ENCODE assay signal across 14 cellular contexts in the genomic region with DNA sequence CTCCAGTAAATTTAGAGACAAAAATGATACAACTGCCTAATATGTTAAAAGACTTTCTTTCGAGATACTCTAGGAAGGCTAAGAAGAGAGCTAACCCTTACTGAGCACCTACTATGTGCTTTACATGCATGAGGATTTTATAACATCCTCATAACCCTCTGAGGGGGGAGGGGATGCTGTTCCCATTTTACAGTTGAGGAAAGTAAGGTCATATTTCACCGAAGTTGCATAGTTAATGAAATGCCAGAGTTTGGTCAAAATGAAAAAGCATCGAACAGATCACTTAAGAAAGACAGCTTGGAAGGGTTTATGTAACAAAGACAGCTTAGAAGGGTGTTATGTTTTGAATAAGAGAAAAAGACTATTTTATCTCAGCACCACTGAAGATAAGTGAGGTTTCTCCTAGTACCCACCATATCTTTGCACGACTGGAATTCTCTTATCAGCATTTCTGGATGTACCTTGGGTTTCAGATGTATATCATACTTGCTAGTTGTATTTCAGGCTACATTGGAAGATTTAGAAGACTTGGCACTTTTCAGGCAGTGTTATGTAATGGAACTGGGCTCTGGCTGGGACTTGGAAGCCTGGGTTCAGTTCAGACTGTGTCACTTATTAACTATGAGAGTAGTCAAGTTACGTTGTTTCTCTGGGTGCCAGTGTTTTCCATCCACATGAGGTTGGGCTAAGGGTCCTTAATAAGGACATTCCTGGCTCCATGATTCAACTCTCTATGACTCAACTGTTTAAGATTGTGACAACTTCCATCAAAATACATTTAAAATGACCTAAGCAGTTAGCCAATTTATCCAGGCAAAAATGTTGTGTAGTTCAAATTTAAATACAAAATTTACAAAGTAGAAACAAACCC. TPM values are rescaled to one million over a fixed set of nuclear protein-coding genes. Genes with fewer than 3 reads are reported as not detected.
DNase-seq lines count a peak whose midpoint lies in the region; ATAC-seq, FAIRE-seq and TF ChIP-seq lines count a peak whose summit lies in the region.
"Had no signal": no experiment of that assay in that cellular context is flagged by ENCODE, and none has a peak within 500 bp of the region (broad histone marks: within the 10 kb centered on the region; RNA-seq: fewer than 3 reads in every experiment).

No MANE protein-coding gene starts in this region.

- H3K27ac Mint-ChIP-seq in activated naive CD4-positive, alpha-beta T cell treated with anti-CD3 and anti-CD28 coated beads for 36 hours, result no peak overlapping the region
- H3K27ac Mint-ChIP-seq in activated T-helper 2 cell treated with anti-CD3 and anti-CD28 coated beads, Interferon-gamma antibody, Interleukin-2, Interleukin-4, amounts not matched to agents 10 μg/mL and 5 μg/mL and 100 μg/mL, durations not matched to agents 14 hours and 24 hours and 36 hours, result no peak overlapping the region
- H3K27ac Mint-ChIP-seq: dendritic cell treated with granulocyte-macrophage colony-stimulating factor and Interleukin-4, amounts not matched to agents 40 ng/mL and 50 ng/mL, for 4 days; stimulated activated effector memory CD8-positive, alpha-beta T cell treated with anti-CD3 and anti-CD28 coated beads, Interleukin-12 subunit alpha, Interleukin-12 subunit beta, amount 100 ng/mL, for 72 hours had no signal

- H3K36me3 Mint-ChIP-seq in activated naive CD4-positive, alpha-beta T cell treated with anti-CD3 and anti-CD28 coated beads for 36 hours (ENCODE audit: low read depth), result no peaks in the 10 kb centered on the region
- no peaks in the 10 kb centered on the region for H3K36me3 Mint-ChIP-seq in activated T-helper 2 cell treated with anti-CD3 and anti-CD28 coated beads, Interferon-gamma antibody, Interleukin-2, Interleukin-4, amounts not matched to agents 10 μg/mL and 5 μg/mL and 100 μg/mL, durations not matched to agents 14 hours and 24 hours and 36 hours (ENCODE audit: low read depth)
- H3K36me3 Mint-ChIP-seq: stimulated activated effector memory CD8-positive, alpha-beta T cell treated with anti-CD3 and anti-CD28 coated beads, Interleukin-12 subunit alpha, Interleukin-12 subunit beta, amount 100 ng/mL, for 72 hours had no signal

- H3K4me2 ChIP-seq in K562 (ENCODE audit: insufficient read depth, low read length), result no peak overlapping the region
- H3K4me2 ChIP-seq: BLaER1 had no signal

- H3K9ac ChIP-seq in K562 (ENCODE audit: insufficient read depth in 1 of 2, low read depth in 2 of 2, low read length in 2 of 2), result no peak overlapping the region
- H3K9ac ChIP-seq: BLaER1 had no signal

- H3K9me3 ChIP-seq in K562 (replicated peaks; ENCODE audit: control insufficient read depth, insufficient read depth, low read depth, low read length), result no peaks in the 10 kb centered on the region
- H3K9me3 ChIP-seq in gastrocnemius medialis, result no peaks in the 10 kb centered on the region
- H3K9me3 ChIP-seq: BLaER1, SJSA1 had no signal

- no peaks in the 10 kb centered on the region for H3K9me1 ChIP-seq in K562 (ENCODE audit: control insufficient read depth, insufficient read depth, low read length)

- no peak overlapping the region for H3K27ac ChIP-seq in K562 (ENCODE audit: extremely low read depth, low read depth, low read length)
- H3K27ac ChIP-seq in gastrocnemius medialis, result peak overlapping the region; percentile 97 to 100 (median 99)
- H3K27ac ChIP-seq: BLaER1, SJSA1 had no signal

- no peak for TF ChIP-seq RAD21 in K562 (CRISPR knock-in tag; conservative IDR thresholded peaks at IDR 0.05 in 1 of 2, IDR thresholded peaks at IDR 0.05 in 1 of 2)

- 34% methylated on average over 5 of the region's 5 CpGs for WGBS in K562 (ENCODE audit: insufficient coverage, low coverage, missing lambda C conversion rate)

- POLR2A ChIA-PET in K562 (lab: Yijun Ruan, JAX), result interaction anchor here (1.9 kb wide), 1 partner anchor 11 kb away, joined by 3 read pairs; no protein-coding TSS in a partner anchor

- peak; percentile 54 for FAIRE-seq in K562 (lab: Jason Lieb, UNC)

- no peak for TF ChIP-seq EP300 in K562 (IDR thresholded peaks at IDR 0.05; ENCODE audit: low read length)

- H3K9me3 Mint-ChIP-seq in activated naive CD4-positive, alpha-beta T cell treated with anti-CD3 and anti-CD28 coated beads for 36 hours, result no peaks in the 10 kb centered on the region
- H3K9me3 Mint-ChIP-seq in activated T-helper 2 cell treated with anti-CD3 and anti-CD28 coated beads, Interferon-gamma antibody, Interleukin-2, Interleukin-4, amounts not matched to agents 10 μg/mL and 5 μg/mL and 100 μg/mL, durations not matched to agents 14 hours and 24 hours and 36 hours, result no peaks in the 10 kb centered on the region
- H3K9me3 Mint-ChIP-seq: dendritic cell treated with granulocyte-macrophage colony-stimulating factor and Interleukin-4, amounts not matched to agents 40 ng/mL and 50 ng/mL, for 4 days; stimulated activated effector memory CD8-positive, alpha-beta T cell treated with anti-CD3 and anti-CD28 coated beads, Interleukin-12 subunit alpha, Interleukin-12 subunit beta, amount 100 ng/mL, for 72 hours had no signal

- CTCF ChIA-PET in K562 (lab: Yijun Ruan, JAX; ENCODE audit: low intra/inter-chr PET ratio), result no interaction called here
- CTCF ChIA-PET in activated naive CD4-positive, alpha-beta T cell treated with anti-CD3 and anti-CD28 coated beads for 36 hours (lab: Charles Lee), result no interaction called here

- H3K4me3 ChIP-seq in K562 (no peak overlapping the region), gastrocnemius medialis (no peak overlapping the region)
- H3K4me3 ChIP-seq: BLaER1, SJSA1 had no signal

- H3K27me3 ChIP-seq in K562 (ENCODE audit: control insufficient read depth in 2 of 2, insufficient read depth in 2 of 2, low read length in 2 of 2), result no peaks in the 10 kb centered on the region
- H3K27me3 ChIP-seq in gastrocnemius medialis, result no peaks in the 10 kb centered on the region
- H3K27me3 ChIP-seq: BLaER1, SJSA1 had no signal

- ATAC-seq in K562 (no peak), gastrocnemius medialis (peak; percentile 49 to 54), HG03196 (IDR thresholded peaks at IDR 0.05; ENCODE audit: unreplicated experiment) (no peak)
- ATAC-seq: activated CD4-positive, CD25-positive, alpha-beta regulatory T cell treated with anti-CD3 and anti-CD28 coated beads, Interleukin-2, amount 50 U/mL, for 24 hours; stimulated activated effector memory CD8-positive, alpha-beta T cell treated with anti-CD3 and anti-CD28 coated beads, Interleukin-12 subunit alpha, Interleukin-12 subunit beta, amount 100 ng/mL, for 72 hours had no signal

- in situ Hi-C loops in K562 (cut with MboI), result no loop called here
- in situ Hi-C loops in gastrocnemius medialis (cut with MboI; ENCODE audit: low sequenced_read_pairs in 4 of 4), result loop anchor here in 1 of 4 donors (25.0 kb wide), 1 partner anchor 1124 kb away; no protein-coding TSS in a partner anchor

- no peak overlapping the region for H3K4me3 Mint-ChIP-seq in activated naive CD4-positive, alpha-beta T cell treated with anti-CD3 and anti-CD28 coated beads for 36 hours
- H3K4me3 Mint-ChIP-seq in activated T-helper 2 cell treated with anti-CD3 and anti-CD28 coated beads, Interferon-gamma antibody, Interleukin-2, Interleukin-4, amounts not matched to agents 10 μg/mL and 5 μg/mL and 100 μg/mL, durations not matched to agents 14 hours and 24 hours and 36 hours (ENCODE audit: low read depth), result no peak overlapping the region
- H3K4me3 Mint-ChIP-seq: dendritic cell treated with granulocyte-macrophage colony-stimulating factor and Interleukin-4, amounts not matched to agents 40 ng/mL and 50 ng/mL, for 4 days; stimulated activated effector memory CD8-positive, alpha-beta T cell treated with anti-CD3 and anti-CD28 coated beads, Interleukin-12 subunit alpha, Interleukin-12 subunit beta, amount 100 ng/mL, for 72 hours had no signal

- H2AFZ ChIP-seq in K562 (ENCODE audit: low read depth, low read length), result no peak overlapping the region

- intact Hi-C loops in K562 (cut with micrococcal nuclease), result no loop called here
- intact Hi-C loops in gastrocnemius medialis (cut with DNase I; ENCODE audit: low total_unique reads), result no loop called here
- intact Hi-C loops in activated naive CD4-positive, alpha-beta T cell treated with anti-CD3 and anti-CD28 coated beads for 36 hours (cut with micrococcal nuclease), result no loop called here
- intact Hi-C loops in activated T-helper 2 cell treated with anti-CD3 and anti-CD28 coated beads, Interferon-gamma antibody, Interleukin-2, Interleukin-4, amounts not matched to agents 10 μg/mL and 5 μg/mL and 100 μg/mL, durations not matched to agents 14 hours and 24 hours and 36 hours (cut with micrococcal nuclease), result no loop called here

- no peaks in the 10 kb centered on the region for H4K20me1 ChIP-seq in K562 (replicated peaks; ENCODE audit: control insufficient read depth, insufficient read depth, low read length)
- H4K20me1 ChIP-seq: BLaER1 had no signal

- peaks cover 2% of the 10 kb centered on the region for H3K4me1 Mint-ChIP-seq in activated naive CD4-positive, alpha-beta T cell treated with anti-CD3 and anti-CD28 coated beads for 36 hours (ENCODE audit: low read depth)
- peaks cover 4% of the 10 kb centered on the region for H3K4me1 Mint-ChIP-seq in activated T-helper 2 cell treated with anti-CD3 and anti-CD28 coated beads, Interferon-gamma antibody, Interleukin-2, Interleukin-4, amounts not matched to agents 10 μg/mL and 5 μg/mL and 100 μg/mL, durations not matched to agents 14 hours and 24 hours and 36 hours (ENCODE audit: low read depth)

- no TSS peak for BruUV-seq in K562 (replicated peaks; lab: Mats Ljungman, UMichigan)

- H3K79me2 ChIP-seq in K562 (ENCODE audit: control insufficient read depth, insufficient read depth, low read length), result no peaks in the 10 kb centered on the region

- DNase-seq in EH (ENCODE audit: low read depth) (peak; percentile 85), K562 (ENCODE audit: extremely low read depth in 1 of 4, low spot score in 3 of 4) (no peak), hepatic stellate cell (ENCODE audit: low spot score) (peak; percentile 29), gastrocnemius medialis (no peak), NCI-H446 (lab: John Stamatoyannopoulos, UW) (no peak)
- no peak for DNase-seq in activated naive CD4-positive, alpha-beta T cell treated with anti-CD3 and anti-CD28 coated beads for 36 hours
- DNase-seq in activated T-helper 2 cell treated with anti-CD3 and anti-CD28 coated beads, Interferon-gamma antibody, Interleukin-2, Interleukin-4, amounts not matched to agents 10 μg/mL and 5 μg/mL and 100 μg/mL, durations not matched to agents 14 hours and 24 hours and 36 hours (ENCODE audit: low spot score), result no peak
- DNase-seq: NCI-H69 had no signal

- TF ChIP-seq POLR2A in K562 (conservative IDR thresholded peaks at IDR 0.05), result no peak
- TF ChIP-seq POLR2A in gastrocnemius medialis (IDR thresholded peaks at IDR 0.05), result no peak

- peaks cover 32% of the 10 kb centered on the region for H3K27me3 Mint-ChIP-seq in activated naive CD4-positive, alpha-beta T cell treated with anti-CD3 and anti-CD28 coated beads for 36 hours (ENCODE audit: low read depth)
- peaks cover 52% of the 10 kb centered on the region for H3K27me3 Mint-ChIP-seq in activated T-helper 2 cell treated with anti-CD3 and anti-CD28 coated beads, Interferon-gamma antibody, Interleukin-2, Interleukin-4, amounts not matched to agents 10 μg/mL and 5 μg/mL and 100 μg/mL, durations not matched to agents 14 hours and 24 hours and 36 hours (ENCODE audit: low read depth)
- H3K27me3 Mint-ChIP-seq: dendritic cell treated with granulocyte-macrophage colony-stimulating factor and Interleukin-4, amounts not matched to agents 40 ng/mL and 50 ng/mL, for 4 days had no signal

- no peak for TF ChIP-seq CTCF in K562 (IDR thresholded peaks at IDR 0.05 in 2 of 3, conservative IDR thresholded peaks at IDR 0.05 in 1 of 3; ENCODE audit: insufficient read depth in 2 of 3, low read depth in 1 of 3, low read length in 3 of 3)
- no peak for TF ChIP-seq CTCF in gastrocnemius medialis (IDR thresholded peaks at IDR 0.05 in 4 of 5, conservative IDR thresholded peaks at IDR 0.05 in 1 of 5)

- H3K36me3 ChIP-seq in K562 (ENCODE audit: control insufficient read depth, insufficient read depth, low read length) (no peaks in the 10 kb centered on the region), gastrocnemius medialis (no peaks in the 10 kb centered on the region)

- peaks cover 4 to 21% of the 10 kb centered on the region in 2 experiments; a peak in 4 of 5 replicates for H3K4me1 ChIP-seq in K562 (replicated peaks in 1 of 2; ENCODE audit: control insufficient read depth in 2 of 2, insufficient read depth in 2 of 2, low read length in 2 of 2)
- H3K4me1 ChIP-seq in gastrocnemius medialis, result peaks cover 61 to 77% of the 10 kb centered on the region in 2 donors

RNA-seq across cellular contexts. Expression of gene RHOBTB1, which starts 6.0 kb away (rescaled TPM):
- total RNA-seq in K562 (2011; cell fraction: chromatin; rRNA removed; ENCODE audit: low replicate concordance), result 11.2 and 15.6 TPM in 2 replicates
- 5.0 and 5.5 TPM in 2 replicates for total RNA-seq in K562 (2011; cell fraction: nucleolus; rRNA removed)
- 4.9 and 5.2 TPM in 2 replicates for total RNA-seq in K562 (2011; cell fraction: nucleoplasm; rRNA removed)
- total RNA-seq in K562 (2014; rRNA removed), result 6.6 and 10.4 TPM in 2 replicates
- total RNA-seq in K562 (2014; rRNA removed; fragmentation: Illumina TruSeq; extraction: Trizol), result 10.6 and 11.6 TPM in 2 replicates
- total RNA-seq in K562 (2015; rRNA removed; fragmentation: Illumina TruSeq; extraction: Trizol), result 8.8 and 9.2 TPM in 2 replicates
- 8.2 and 8.5 TPM in 2 replicates for total RNA-seq in K562 (2021)
- 6.8 and 11.7 TPM in 2 replicates for polyA plus RNA-seq in K562 (2011; rRNA removed)
- 3.3 and 3.5 TPM in 2 replicates for polyA plus RNA-seq in K562 (2011; cell fraction: cytosol; rRNA removed)
- polyA plus RNA-seq in K562 (2011; cell fraction: nucleus; rRNA removed), result 35.6 and 37.0 TPM in 2 replicates
- 5.4 and 9.0 TPM in 2 replicates for polyA plus RNA-seq in K562 (2012)
- polyA plus RNA-seq in K562 (2014; fragmentation: Illumina TruSeq; extraction: Trizol), result 7.3 and 9.3 TPM in 2 replicates
- polyA plus RNA-seq in K562 (2014; fragmentation: Nextera tagmentation; extraction: Ambion mirVana), result 1 to 10 TPM; 1.7 to 3.8 TPM
- 9.7 and 11.5 TPM in 2 replicates for polyA plus RNA-seq in K562 (2014; rRNA removed)
- 4.7 and 8.1 TPM in 2 replicates for polyA minus RNA-seq in K562 (2011; rRNA and poly(A)+ RNA removed)
- 3.7 and 6.9 TPM in 2 replicates for polyA minus RNA-seq in K562 (2011; cell fraction: cytosol; rRNA and poly(A)+ RNA removed)
- 9.7 TPM in 2 replicates for polyA minus RNA-seq in K562 (2011; cell fraction: nucleus; rRNA and poly(A)+ RNA removed)
- 10 to 100 TPM; 22.2 to 47.7 (median 33.5) TPM for total RNA-seq in gastrocnemius medialis
- not detected for total RNA-seq in activated naive CD4-positive, alpha-beta T cell treated with anti-CD3 and anti-CD28 coated beads for 36 hours
- total RNA-seq in activated T-helper 2 cell treated with anti-CD3 and anti-CD28 coated beads, Interferon-gamma antibody, Interleukin-2, Interleukin-4, amounts not matched to agents 10 μg/mL and 5 μg/mL and 100 μg/mL, durations not matched to agents 14 hours and 24 hours and 36 hours, result 0.05 and 0.30 TPM in 2 replicates

Comparison
In these comparisons a context has a peak if more than half of its experiments do, and no peak if none do; other contexts are left out.
1. DNase-seq: peak in EH (single experiment) and hepatic stellate cell (single experiment); none in K562 (0 of 4), gastrocnemius medialis (0 of 2), activated naive CD4-positive, alpha-beta T cell treated with anti-CD3 and anti-CD28 coated beads for 36 hours (single experiment), NCI-H446 (0 of 2) and activated T-helper 2 cell treated with anti-CD3 and anti-CD28 coated beads, Interferon-gamma antibody, Interleukin-2, Interleukin-4, amounts not matched to agents 10 μg/mL and 5 μg/mL and 100 μg/mL, durations not matched to agents 14 hours and 24 hours and 36 hours (single experiment).
2. ATAC-seq: peak in gastrocnemius medialis (2 of 2); none in K562 (single experiment) and HG03196 (single experiment).